ENCODE assay signal across 8 cellular contexts in the genomic region with DNA sequence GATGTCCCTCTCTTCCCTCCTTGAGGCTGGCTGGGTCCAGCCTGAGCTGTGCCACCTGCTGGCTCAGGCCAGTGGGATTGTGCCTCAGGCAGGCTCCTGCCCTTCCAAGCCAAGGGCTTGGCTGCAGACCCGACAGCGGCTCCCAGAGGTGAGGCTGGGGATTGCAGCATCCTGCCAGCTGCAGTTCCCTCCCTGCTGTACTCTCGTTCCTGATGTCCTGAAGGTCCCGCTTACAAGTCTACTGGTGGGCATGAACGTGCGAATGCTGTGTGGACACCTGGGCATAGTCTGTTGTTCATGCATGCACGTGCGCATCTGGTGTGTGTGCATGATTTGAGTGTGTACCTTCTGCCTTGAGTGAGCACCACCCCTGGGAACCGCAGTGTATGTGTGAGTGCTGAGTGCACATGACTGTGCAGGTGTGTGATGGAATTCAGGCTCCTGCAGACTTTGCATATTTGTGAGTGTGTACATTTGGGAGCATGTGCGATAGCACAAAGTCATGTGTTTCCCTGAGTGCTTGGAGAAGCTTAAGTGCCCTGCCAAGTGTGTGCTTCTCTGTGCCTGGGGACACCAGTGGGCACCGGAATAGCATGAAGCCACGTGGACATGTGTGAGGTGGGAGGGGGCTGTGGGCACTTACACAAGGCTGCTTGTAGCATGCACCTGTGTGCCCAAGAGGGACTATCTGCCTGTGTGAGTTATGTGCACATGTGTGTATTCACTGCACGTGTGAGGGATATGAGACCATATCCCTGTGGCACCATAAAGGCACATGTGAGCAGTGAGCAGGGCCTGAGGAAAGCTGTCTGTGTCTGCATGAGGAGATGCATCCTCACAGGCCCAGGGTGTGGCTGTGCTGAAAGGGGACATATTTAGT. TPM values are rescaled to one million over a fixed set of nuclear protein-coding genes. Genes with fewer than 3 reads are reported as not detected.
DNase-seq lines count a peak whose midpoint lies in the region; ATAC-seq and TF ChIP-seq lines count a peak whose summit lies in the region.

No MANE protein-coding gene starts in this region.

- H3K27me3 Mint-ChIP-seq in activated CD4-positive, alpha-beta T cell treated with anti-CD3 and anti-CD28 coated beads for 36 hours, result peaks cover 6% of the 10 kb centered on the region

- no peaks in the 10 kb centered on the region for H3K27me3 ChIP-seq in lower lobe of right lung (ENCODE audit: low read depth)

- DNase-seq in AG20443 (ENCODE audit: low spot score) (peak; percentile 90), NCI-H2107 treated with DMSO at 0.1 percent for 48 hours (lab: John Stamatoyannopoulos, UW; ENCODE audit: unreplicated experiment) (peak; percentile 83), dermis microvascular lymphatic vessel endothelial cell (ENCODE audit: low read depth in 2 of 2) (peak; percentile 68 to 87), lower lobe of right lung (peak; percentile 86)
- DNase-seq in activated CD4-positive, alpha-beta T cell treated with anti-CD3 and anti-CD28 coated beads for 36 hours, result peak; percentile 82
- DNase-seq in stimulated activated CD8-positive, alpha-beta memory T cell treated with anti-CD3 and anti-CD28 coated beads, Interleukin-15, amount 100 ng/mL, for 48 hours (ENCODE audit: low read depth in 2 of 2), result peak; percentile 29 to 33

- no peak overlapping the region for H3K27ac Mint-ChIP-seq in activated CD4-positive, alpha-beta T cell treated with anti-CD3 and anti-CD28 coated beads for 36 hours

- no peaks in the 10 kb centered on the region for H3K9me3 Mint-ChIP-seq in activated CD4-positive, alpha-beta T cell treated with anti-CD3 and anti-CD28 coated beads for 36 hours (ENCODE audit: low read depth)

- H3K4me3 Mint-ChIP-seq in activated CD4-positive, alpha-beta T cell treated with anti-CD3 and anti-CD28 coated beads for 36 hours, result no peak overlapping the region

- TF ChIP-seq CTCF in lower lobe of right lung (IDR thresholded peaks at IDR 0.05), result peak; percentile 97

- H3K36me3 ChIP-seq in lower lobe of right lung, result no peaks in the 10 kb centered on the region

- H3K4me1 ChIP-seq in lower lobe of right lung, result peaks cover 25% of the 10 kb centered on the region

- no peaks in the 10 kb centered on the region for H3K9me3 ChIP-seq in lower lobe of right lung

- intact Hi-C loops in activated CD4-positive, alpha-beta T cell treated with anti-CD3 and anti-CD28 coated beads for 36 hours (cut with DNase I, micrococcal nuclease), result loop anchor here in 1 of 2 experiments (1.0 to 2.0 kb wide), 2 partner anchors 45 to 57 kb away; no protein-coding TSS in a partner anchor
- intact Hi-C loops in lower lobe of right lung (cut with DNase I), result no loop called here

- peak overlapping the region; percentile 43 for H3K27ac ChIP-seq in lower lobe of right lung

- POLR2A ChIA-PET in activated CD4-positive, alpha-beta T cell treated with anti-CD3 and anti-CD28 coated beads for 36 hours (lab: Charles Lee), result no interaction called here

- CTCF ChIA-PET in activated CD4-positive, alpha-beta T cell treated with anti-CD3 and anti-CD28 coated beads for 36 hours (lab: Charles Lee), result interaction anchor here (0.7 to 2.6 kb wide), 9 partner anchors 8 to 688 kb away, joined by 3 to 11 read pairs (median 3); no protein-coding TSS in a partner anchor

- no peak overlapping the region for H3K4me3 ChIP-seq in lower lobe of right lung

- H3K36me3 Mint-ChIP-seq in activated CD4-positive, alpha-beta T cell treated with anti-CD3 and anti-CD28 coated beads for 36 hours (ENCODE audit: low read depth), result no peaks in the 10 kb centered on the region

- no peaks in the 10 kb centered on the region for H3K4me1 Mint-ChIP-seq in activated CD4-positive, alpha-beta T cell treated with anti-CD3 and anti-CD28 coated beads for 36 hours

- ATAC-seq in GM18861 (IDR thresholded peaks at IDR 0.05; ENCODE audit: unreplicated experiment), result peak; percentile 52
- ATAC-seq in activated CD4-positive, alpha-beta T cell treated with anti-CD3 and anti-CD28 coated beads for 36 hours, result peak; percentile 90
- peak; percentile 81 to 90 for ATAC-seq in lower lobe of right lung
- ATAC-seq in HG03565 (IDR thresholded peaks at IDR 0.05; ENCODE audit: unreplicated experiment), result no peak

RNA-seq across cellular contexts. Expression of gene KRT7, which starts 19.3 kb away (rescaled TPM):
- total RNA-seq in activated CD4-positive, alpha-beta T cell treated with anti-CD3 and anti-CD28 coated beads for 36 hours, result 1 to 10 TPM; 3.4 to 3.9 TPM
- total RNA-seq in dermis microvascular lymphatic vessel endothelial cell (7.0 and 52.2 TPM in 2 replicates), lower lobe of right lung (257 TPM)

RNA-seq across cellular contexts. Expression of gene KRT80, which starts 22.0 kb away (rescaled TPM):
- total RNA-seq in activated CD4-positive, alpha-beta T cell treated with anti-CD3 and anti-CD28 coated beads for 36 hours, result not detected
- total RNA-seq in dermis microvascular lymphatic vessel endothelial cell (0.13 and 0.39 TPM in 2 replicates), lower lobe of right lung (3.0 TPM)

Comparison
In these comparisons a context has a peak if more than half of its experiments do, and no peak if none do; other contexts are left out.
1. DNase-seq: peak in every context shown above with its lines; median percentile 90 in AG20443; 86 in lower lobe of right lung; 83 in NCI-H2107 treated with DMSO at 0.1 percent for 48 hours; 82 in activated CD4-positive, alpha-beta T cell treated with anti-CD3 and anti-CD28 coated beads for 36 hours; 78 in dermis microvascular lymphatic vessel endothelial cell; 31 in stimulated activated CD8-positive, alpha-beta memory T cell treated with anti-CD3 and anti-CD28 coated beads, Interleukin-15, amount 100 ng/mL, for 48 hours.